In genomic region chr1:57381871-57382270, GRCh38 we compare ENCODE assay signal across 30 cellular contexts. TPM values are rescaled to one million over a fixed set of nuclear protein-coding genes. Genes with fewer than 3 reads are reported as not detected.
DNase-seq lines count a peak whose midpoint lies in the region; ATAC-seq, FAIRE-seq and TF ChIP-seq lines count a peak whose summit lies in the region.
"Had no signal": no experiment of that assay in that cellular context is flagged by ENCODE, and none has a peak within 500 bp of the region (broad histone marks: within the 10 kb centered on the region; RNA-seq: fewer than 3 reads in every experiment).

No MANE protein-coding gene starts in this region.

- no peak overlapping the region for H3K4ac ChIP-seq in H1 (replicated peaks; ENCODE audit: insufficient read length, low read depth, low read length)
- peak overlapping the region; percentile 16 for H3K4ac ChIP-seq in mesendoderm (ENCODE audit: low read depth, low read length)

- H3K79me1 ChIP-seq in H1 (ENCODE audit: low read depth, low read length) (no peaks in the 10 kb centered on the region), mesendoderm (ENCODE audit: low read length) (peaks cover 20% of the 10 kb centered on the region)

- POLR2A ChIA-PET in H1 (lab: Charles Lee; ENCODE audit: partially characterized antibody): no interaction called here
- POLR2A ChIA-PET in PC-9 (lab: Charles Lee; ENCODE audit: unreplicated experiment): no interaction called here

- H3K56ac ChIP-seq in H1 (replicated peaks; ENCODE audit: insufficient read length, low read depth, low read length) (no peak overlapping the region), mesendoderm (ENCODE audit: low read length) (no peak overlapping the region)

- no peaks in the 10 kb centered on the region for H3K23me2 ChIP-seq in H1 (ENCODE audit: low read depth, low read length)

- intact Hi-C loops in PC-9 (cut with micrococcal nuclease; ENCODE audit: unreplicated experiment): no loop called here

- H3K18ac ChIP-seq in H1 (ENCODE audit: extremely low read depth, low read length): no peak overlapping the region
- no peak overlapping the region for H3K18ac ChIP-seq in mesendoderm (ENCODE audit: low read length)

- H4K5ac ChIP-seq in H1 (ENCODE audit: insufficient read length, low read depth, low read length) (no peak overlapping the region), mesendoderm (ENCODE audit: low read length) (no peak overlapping the region)

- H3K27ac Mint-ChIP-seq in neural crest cell (ENCODE audit: unreplicated experiment): peak overlapping the region; percentile 60
- H3K27ac Mint-ChIP-seq: CD14-positive monocyte; CD4-positive, alpha-beta memory T cell; CD4-positive, CD25-positive, alpha-beta regulatory T cell; CD8-positive, alpha-beta memory T cell had no signal

- no peaks in the 10 kb centered on the region for H3K9me3 ChIP-seq in H1 (ENCODE audit: insufficient read depth in 2 of 2, low read depth in 1 of 2, low read length in 1 of 2)
- no peaks in the 10 kb centered on the region for H3K9me3 ChIP-seq in PC-9 (ENCODE audit: insufficient read depth, low read depth)
- H3K9me3 ChIP-seq: BE2C, BLaER1 had no signal

- H3K23ac ChIP-seq in H1 (ENCODE audit: insufficient read length) (no peak overlapping the region), mesendoderm (ENCODE audit: low read length) (no peak overlapping the region)

- H3K27me3 ChIP-seq in H1 (replicated peaks in 1 of 4; ENCODE audit: control insufficient read depth in 3 of 4, extremely low read depth in 1 of 4, insufficient read depth in 3 of 4, low read length in 3 of 4) (no peaks in the 10 kb centered on the region), mesendoderm (ENCODE audit: insufficient read depth, low read length, poor library complexity) (no peaks in the 10 kb centered on the region), PC-9 (ENCODE audit: insufficient read depth, low read depth) (no peaks in the 10 kb centered on the region; the same call in 1 of the 2 replicates)
- H3K27me3 ChIP-seq: BE2C, BLaER1 had no signal

- H3K36me3 Mint-ChIP-seq in neural crest cell (ENCODE audit: low read depth): no peaks in the 10 kb centered on the region
- H3K36me3 Mint-ChIP-seq: CD14-positive monocyte; CD4-positive, alpha-beta memory T cell; CD4-positive, CD25-positive, alpha-beta regulatory T cell; CD8-positive, alpha-beta memory T cell had no signal

- no peak overlapping the region for H2BK120ac ChIP-seq in H1 (replicated peaks; ENCODE audit: low read depth, low read length)
- no peak overlapping the region for H2BK120ac ChIP-seq in mesendoderm (ENCODE audit: low read depth, low read length)

- H3K4me1 ChIP-seq in H1 (replicated peaks in 1 of 4; ENCODE audit: control insufficient read depth in 3 of 4, insufficient read depth in 4 of 4, low read length in 3 of 4): 0 out of 7 replicates have a peak, but pooled peaks cover 0 to 4% (median 0%) of the 10 kb centered on the region in 4 experiments
- H3K4me1 ChIP-seq in mesendoderm (ENCODE audit: control insufficient read depth, low read depth, low read length): peaks cover 23% of the 10 kb centered on the region
- H3K4me1 ChIP-seq in PC-9 (replicated peaks; ENCODE audit: insufficient read depth): no peaks in the 10 kb centered on the region
- H3K4me1 ChIP-seq: BE2C had no signal

- no peak overlapping the region for H3K4me3 Mint-ChIP-seq in neural crest cell
- H3K4me3 Mint-ChIP-seq: CD14-positive monocyte; CD4-positive, alpha-beta memory T cell; CD4-positive, CD25-positive, alpha-beta regulatory T cell; CD8-positive, alpha-beta memory T cell had no signal

- no peaks in the 10 kb centered on the region for H3K79me2 ChIP-seq in H1 (ENCODE audit: control insufficient read depth in 1 of 2, insufficient read depth in 2 of 2, low read length in 2 of 2)
- H3K79me2 ChIP-seq in mesendoderm (ENCODE audit: control insufficient read depth, insufficient read depth, low read length): peaks cover 22% of the 10 kb centered on the region
- no peaks in the 10 kb centered on the region for H3K79me2 ChIP-seq in PC-9 (ENCODE audit: low read depth)

- H3K9me2 ChIP-seq in PC-9 (ENCODE audit: insufficient read depth): no peaks in the 10 kb centered on the region; the same call in 1 of the 2 replicates

- no peak overlapping the region for H4K91ac ChIP-seq in H1 (replicated peaks; ENCODE audit: insufficient read length, low read length)

- H3K14ac ChIP-seq in H1 (ENCODE audit: insufficient read length): no peak overlapping the region

- peaks cover 23% of the 10 kb centered on the region for H3K4me1 Mint-ChIP-seq in neural crest cell
- H3K4me1 Mint-ChIP-seq: CD14-positive monocyte; CD8-positive, alpha-beta memory T cell had no signal

- DNase-seq in H1 (ENCODE audit: low read depth in 1 of 2, low spot score in 2 of 2): no peak
- DNase-seq in mesendoderm: peak; percentile 91
- DNase-seq in neural crest cell (ENCODE audit: low read depth, low spot score): no peak
- DNase-seq in PC-9: no peak
- DNase-seq in putamen (ENCODE audit: low spot score): no peak
- DNase-seq: 8988T; ACHN; BE2C; C1 segment of cervical spinal cord; CD4-positive, alpha-beta memory T cell; CD4-positive, CD25-positive, alpha-beta regulatory T cell; CD8-positive, alpha-beta memory T cell; COR-L47; DMS 273 treated with DMSO at 0.1 percent for 48 hours; DMS153; DMS53; DMS79; DND-41; EL; GDM1 had no signal

- H3K27me3 Mint-ChIP-seq in neural crest cell (ENCODE audit: low read depth): no peaks in the 10 kb centered on the region
- H3K27me3 Mint-ChIP-seq: CD4-positive, alpha-beta memory T cell; CD4-positive, CD25-positive, alpha-beta regulatory T cell had no signal

- H4K20me1 ChIP-seq in H1 (replicated peaks in 1 of 2; ENCODE audit: control insufficient read depth in 1 of 2, insufficient read depth in 2 of 2, low read length in 2 of 2) (no peaks in the 10 kb centered on the region), PC-9 (ENCODE audit: insufficient read depth) (no peaks in the 10 kb centered on the region)
- H4K20me1 ChIP-seq: BLaER1 had no signal

- 50% methylated on average over 2 of the region's 2 CpGs; no CpG with 5 or more reads in 1 of the 2 experiments for WGBS in H1 (ENCODE audit: extremely low coverage in 1 of 2, insufficient coverage in 1 of 2, insufficient read length in 1 of 2, insufficient replicate concordance in 2 of 2, low coverage in 1 of 2, low lambda C conversion rate in 2 of 2, missing lambda C conversion rate in 1 of 2), 2 experiments
- no CpG with 5 or more reads among the region's 2 CpGs for WGBS in mesendoderm (ENCODE audit: extremely low coverage, insufficient coverage, low lambda C conversion rate)

- H3K4me2 ChIP-seq in H1 (ENCODE audit: insufficient read depth in 1 of 2, low read depth in 2 of 2, low read length in 2 of 2) (no peak overlapping the region), mesendoderm (ENCODE audit: low read length) (no peak overlapping the region), PC-9 (no peak overlapping the region)
- H3K4me2 ChIP-seq: BLaER1 had no signal

- H3K9ac ChIP-seq in H1 (replicated peaks in 1 of 4; ENCODE audit: extremely low read depth in 1 of 4, low read depth in 3 of 4, low read length in 3 of 4): no peak overlapping the region
- no peak overlapping the region for H3K9ac ChIP-seq in mesendoderm (ENCODE audit: low read length)
- H3K9ac ChIP-seq: BLaER1 had no signal

- no peak overlapping the region for H2BK15ac ChIP-seq in H1 (ENCODE audit: low read length)
- H2BK15ac ChIP-seq in mesendoderm (replicated peaks; ENCODE audit: low read depth): no peak overlapping the region

- no peak for TF ChIP-seq RAD21 in H1 (IDR thresholded peaks at IDR 0.05 in 1 of 2, conservative IDR thresholded peaks at IDR 0.05 in 1 of 2; ENCODE audit: low read depth in 2 of 2, low read length in 2 of 2)

- H2AFZ ChIP-seq in H1 (ENCODE audit: low read length) (no peak overlapping the region), PC-9 (no peak overlapping the region)

- H3F3A ChIP-seq in PC-9 (ENCODE audit: insufficient read depth, low read depth): no peaks in the 10 kb centered on the region

- no peak overlapping the region for H2BK12ac ChIP-seq in H1 (ENCODE audit: low read depth, low read length)

- no TSS peak for BruUV-seq in PC-9 (replicated peaks; lab: Mats Ljungman, UMichigan)

- peak overlapping the region; percentile 21; the same call in 1 of the 2 replicates for H2BK5ac ChIP-seq in H1 (ENCODE audit: low read depth, low read length)
- H2BK5ac ChIP-seq in mesendoderm (ENCODE audit: low read length): no peak overlapping the region

- H2BK20ac ChIP-seq in H1 (ENCODE audit: low read length): no peak overlapping the region

- no peaks in the 10 kb centered on the region for H3K9me3 Mint-ChIP-seq in neural crest cell

- no peak for TF ChIP-seq POLR2A in H1 (IDR thresholded peaks at IDR 0.05; ENCODE audit: control extremely low read depth in 1 of 2, low read depth in 2 of 2, low read length in 2 of 2)

- no peak overlapping the region for H2AK5ac ChIP-seq in H1 (ENCODE audit: low read depth, low read length)
- no peak overlapping the region for H2AK5ac ChIP-seq in mesendoderm (ENCODE audit: low read length)

- ATAC-seq in GM21737 (IDR thresholded peaks at IDR 0.05; ENCODE audit: unreplicated experiment) (no peak), HG02759 (IDR thresholded peaks at IDR 0.05; ENCODE audit: unreplicated experiment) (no peak)
- ATAC-seq: GM12878 had no signal

- no peak for FAIRE-seq in H1 (lab: Jason Lieb, UNC)
- FAIRE-seq: A204.1, GM12878, GM12892, GM18507 had no signal

- CTCF ChIA-PET in H1 (lab: Charles Lee; ENCODE audit: partially characterized antibody): interaction anchor here (0.6 to 1.1 kb wide), 2 partner anchors 16 to 566 kb away, joined by 3 read pairs; no protein-coding TSS in a partner anchor
- CTCF ChIA-PET in PC-9 (lab: Charles Lee): no interaction called here

- H3K4me3 ChIP-seq in H1 (ENCODE audit: extremely low read depth in 1 of 4, insufficient read depth in 2 of 4, low read depth in 3 of 4, low read length in 4 of 4) (no peak overlapping the region), mesendoderm (ENCODE audit: low read length) (no peak overlapping the region), PC-9 (no peak overlapping the region)
- H3K4me3 ChIP-seq: BLaER1, GM12878 had no signal

- H4K8ac ChIP-seq in H1 (ENCODE audit: extremely low read depth, insufficient read depth, low read length) (no peak overlapping the region), mesendoderm (ENCODE audit: low read depth, low read length) (no peak overlapping the region)

- TF ChIP-seq EP300 in H1 (IDR thresholded peaks at IDR 0.05; ENCODE audit: borderline replicate concordance in 1 of 2, low read depth in 2 of 2, low read length in 2 of 2): no peak

- TF ChIP-seq CTCF in H1 (IDR thresholded peaks at IDR 0.05; ENCODE audit: control extremely low read depth in 1 of 3, insufficient read depth in 1 of 3, low read depth in 1 of 3, low read length in 3 of 3) (no peak), neural crest cell (conservative IDR thresholded peaks at IDR 0.05) (no peak), PC-9 (conservative IDR thresholded peaks at IDR 0.05) (no peak)

- H3K36me3 ChIP-seq in H1 (ENCODE audit: control insufficient read depth in 2 of 4, insufficient read depth in 4 of 4, low read length in 3 of 4) (no peaks in the 10 kb centered on the region), mesendoderm (ENCODE audit: control insufficient read depth, insufficient read depth, low read length) (no peaks in the 10 kb centered on the region), PC-9 (ENCODE audit: low read depth) (no peaks in the 10 kb centered on the region)
- H3K36me3 ChIP-seq: BE2C, BLaER1 had no signal

- H3K27ac ChIP-seq in H1 (ENCODE audit: low read depth, low read length): no peak overlapping the region
- H3K27ac ChIP-seq in mesendoderm (ENCODE audit: low read depth, low read length): no peak overlapping the region
- H3K27ac ChIP-seq in PC-9: no peak overlapping the region
- H3K27ac ChIP-seq: BLaER1 had no signal

RNA-seq across cellular contexts. Expression of gene DAB1, which starts 42.0 kb away (rescaled TPM):
- total RNA-seq in H1 (2021; fragmentation: NEBNext Ultra II Directional; extraction: Animal tissue kit (Norgen Biotek cat#: 25700)): 9.9 and 11.8 TPM in 2 replicates
- 4.4 and 5.8 TPM in 2 replicates for polyA plus RNA-seq in H1 (2011; rRNA removed)
- 3.8 TPM for polyA plus RNA-seq in H1 (2011; cell fraction: cytosol; rRNA removed)
- polyA plus RNA-seq in H1 (2011; cell fraction: nucleus; rRNA removed): 8.2 TPM
- polyA plus RNA-seq in H1 (2012, experiment 1 of 2): 3.9 to 5.7 TPM (median 4.8 TPM) in 4 replicates
- polyA plus RNA-seq in H1 (2012, experiment 2 of 2): 2.2 TPM
- polyA plus RNA-seq in H1 (2013, experiment 1 of 2): 8.7 TPM
- 9.0 TPM for polyA plus RNA-seq in H1 (2013, experiment 2 of 2)
- 6.2 and 6.4 TPM in 2 replicates for polyA minus RNA-seq in H1 (2011; rRNA and poly(A)+ RNA removed)
- polyA minus RNA-seq in H1 (2011; cell fraction: cytosol; rRNA and poly(A)+ RNA removed): 5.0 TPM
- 24.9 TPM for polyA minus RNA-seq in H1 (2011; cell fraction: nucleus; rRNA and poly(A)+ RNA removed)
- polyA plus RNA-seq in mesendoderm (2013, experiment 1 of 2): 41.9 TPM
- 42.2 TPM for polyA plus RNA-seq in mesendoderm (2013, experiment 2 of 2)
- 14.0 and 16.5 TPM in 2 replicates for total RNA-seq in neural crest cell
- not detected in 2 replicates for total RNA-seq in PC-9 (2021)
- total RNA-seq: Daoy, G401 had no signal
- polyA plus RNA-seq: CD14-positive monocyte had no signal

Comparison
In these comparisons a context has a peak if more than half of its experiments do, and no peak if none do; other contexts are left out.
1. RNA of gene DAB1, which starts 42.0 kb away (total RNA-seq): 14.0 to 16.5 TPM in neural crest cell and 9.9 to 11.8 TPM in H1; not detected in PC-9; every median in the first group is over 10 times any median in the second.